Comparison of ENCODE assay signal across 26 cellular contexts in the genomic region with DNA sequence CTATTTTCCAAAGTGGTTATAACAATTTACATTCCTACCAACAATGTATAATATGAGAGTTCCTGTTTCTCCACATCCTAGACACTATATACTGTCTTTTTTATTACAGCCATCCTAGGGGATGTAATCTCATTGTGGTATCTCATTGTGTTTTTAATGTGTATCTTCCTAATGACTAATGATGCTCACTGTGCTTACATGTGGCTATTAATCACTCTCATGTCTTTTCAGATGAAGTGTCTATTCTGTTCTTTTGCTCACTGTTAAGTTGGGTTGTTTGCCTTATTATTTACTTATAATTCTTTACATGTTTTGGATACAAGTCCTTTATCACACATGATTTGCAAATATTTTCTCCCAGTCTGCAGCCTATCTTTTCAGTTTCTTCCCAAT.
DNase-seq lines count a peak whose midpoint lies in the region; ATAC-seq and TF ChIP-seq lines count a peak whose summit lies in the region.
"Had no signal": no experiment of that assay in that cellular context is flagged by ENCODE, and none has a peak within 500 bp of the region (broad histone marks: within the 10 kb centered on the region; RNA-seq: fewer than 3 reads in every experiment).

No MANE protein-coding gene starts in this region.

- no peaks in the 10 kb centered on the region for H3K36me3 ChIP-seq in heart right ventricle
- H3K36me3 ChIP-seq in body of pancreas (replicated peaks in 1 of 2; ENCODE audit: insufficient read depth in 1 of 2, low read depth in 2 of 2) = no peaks in the 10 kb centered on the region

- peaks cover 0 to 9% (median under 1%) of the 10 kb centered on the region in 11 donors for H3K9me3 ChIP-seq in heart right ventricle
- H3K9me3 ChIP-seq in body of pancreas = no peaks in the 10 kb centered on the region
- H3K9me3 ChIP-seq: MG63 had no signal

- H3K27ac Mint-ChIP-seq in memory B cell = no peak overlapping the region

- no peak overlapping the region for H3K4me3 ChIP-seq in heart right ventricle
- H3K4me3 ChIP-seq in body of pancreas = no peak overlapping the region
- H3K4me3 ChIP-seq: gastroesophageal sphincter, MG63 had no signal

- peak overlapping the region; percentile 83 for H3K4me3 Mint-ChIP-seq in memory B cell
- H3K4me3 Mint-ChIP-seq: CD4-positive, CD25-positive, alpha-beta regulatory T cell had no signal

- no peak for TF ChIP-seq POLR2A in GM18505 (IDR thresholded peaks at IDR 0.05; ENCODE audit: borderline replicate concordance, extremely low read depth, insufficient read depth, insufficient read length)
- TF ChIP-seq POLR2A in body of pancreas (IDR thresholded peaks at IDR 0.05) = no peak

- peaks cover 11% of the 10 kb centered on the region for H3K9me3 Mint-ChIP-seq in memory B cell

- ATAC-seq in GM18505 (IDR thresholded peaks at IDR 0.05; ENCODE audit: unreplicated experiment) (peak; percentile 22), HG02588 (IDR thresholded peaks at IDR 0.05; ENCODE audit: unreplicated experiment) (peak; percentile 10), HG03439 (IDR thresholded peaks at IDR 0.05; ENCODE audit: unreplicated experiment) (peak; percentile 19), memory B cell (ENCODE audit: low read depth) (no peak), heart right ventricle (no peak), body of pancreas (no peak)
- ATAC-seq: gastroesophageal sphincter; HCT116; stimulated activated naive CD8-positive, alpha-beta T cell treated with anti-CD3 and anti-CD28 coated beads, Interleukin-15, Interleukin-2, amounts not matched to agents 100 U/mL and 50 U/mL, for 24 hours had no signal

- peaks cover 6% of the 10 kb centered on the region for H3K4me1 Mint-ChIP-seq in memory B cell

- no peak for TF ChIP-seq CTCF in heart right ventricle (IDR thresholded peaks at IDR 0.05)
- no peak for TF ChIP-seq CTCF in body of pancreas (IDR thresholded peaks at IDR 0.05)

- intact Hi-C loops in posterior vena cava (cut with DNase I) = no loop called here
- intact Hi-C loops in heart right ventricle (cut with DNase I) = no loop called here
- intact Hi-C loops in body of pancreas (cut with DNase I) = no loop called here

- no peaks in the 10 kb centered on the region for H3K27me3 Mint-ChIP-seq in memory B cell
- H3K27me3 Mint-ChIP-seq: CD4-positive, CD25-positive, alpha-beta regulatory T cell had no signal

- no peak overlapping the region for H3K27ac ChIP-seq in heart right ventricle
- H3K27ac ChIP-seq in body of pancreas = no peak overlapping the region
- H3K27ac ChIP-seq: gastroesophageal sphincter had no signal

- DNase-seq in memory B cell (ENCODE audit: low spot score in 2 of 2) (no peak), D341Med (ENCODE audit: low spot score) (no peak), posterior vena cava (ENCODE audit: low spot score) (no peak), heart right ventricle (no peak), body of pancreas (no peak)
- DNase-seq: activated CD4-positive, alpha-beta T cell treated with anti-CD3 and anti-CD28 coated beads, Interleukin-2, amount 50 U/mL, for 1 hour; activated CD8-positive, alpha-beta memory T cell treated with anti-CD3 and anti-CD28 coated beads, Interleukin-2, amount 50 U/mL, for 48 hours; activated effector memory CD4-positive, alpha-beta T cell treated with Interleukin-2 at 50 U/mL for 16 hours; CD4-positive, CD25-positive, alpha-beta regulatory T cell; effector CD4-positive, alpha-beta T cell; GF-D8; MG63; NCI-H1436 treated with DMSO at 0.1 percent for 48 hours; NCI-H2171; NCI-H524 treated with DMSO at 0.1 percent for 48 hours; nucleus accumbens; RPMI8226; small intestine; stimulated activated CD4-positive, alpha-beta T cell treated with anti-CD3 and anti-CD28 coated beads, Interleukin-2, amount 100 ng/mL, for 24 hours; stimulated activated naive CD8-positive, alpha-beta T cell treated with anti-CD3 and anti-CD28 coated beads, Interleukin-15, Interleukin-2, amounts not matched to agents 100 U/mL and 50 U/mL, for 24 hours; T-helper 2 cell had no signal

- peaks cover 8% of the 10 kb centered on the region for H3K36me3 Mint-ChIP-seq in memory B cell
- H3K36me3 Mint-ChIP-seq: CD4-positive, CD25-positive, alpha-beta regulatory T cell had no signal

- no peaks in the 10 kb centered on the region for H3K27me3 ChIP-seq in heart right ventricle
- no peaks in the 10 kb centered on the region for H3K27me3 ChIP-seq in body of pancreas
- H3K27me3 ChIP-seq: gastroesophageal sphincter, MG63 had no signal

- H3K4me1 ChIP-seq in heart right ventricle = peaks cover 0 to 33% (median 14%) of the 10 kb centered on the region in 9 donors
- no peaks in the 10 kb centered on the region for H3K4me1 ChIP-seq in body of pancreas
- H3K4me1 ChIP-seq: gastroesophageal sphincter had no signal

Comparison
In these comparisons a context has a peak if more than half of its experiments do, and no peak if none do; other contexts are left out.
1. ATAC-seq: peak in GM18505 (single experiment), HG02588 (single experiment) and HG03439 (single experiment); none in memory B cell (single experiment), heart right ventricle (0 of 8) and body of pancreas (single experiment).